ENCODE assay signal across 8 cellular contexts in the genomic region with DNA sequence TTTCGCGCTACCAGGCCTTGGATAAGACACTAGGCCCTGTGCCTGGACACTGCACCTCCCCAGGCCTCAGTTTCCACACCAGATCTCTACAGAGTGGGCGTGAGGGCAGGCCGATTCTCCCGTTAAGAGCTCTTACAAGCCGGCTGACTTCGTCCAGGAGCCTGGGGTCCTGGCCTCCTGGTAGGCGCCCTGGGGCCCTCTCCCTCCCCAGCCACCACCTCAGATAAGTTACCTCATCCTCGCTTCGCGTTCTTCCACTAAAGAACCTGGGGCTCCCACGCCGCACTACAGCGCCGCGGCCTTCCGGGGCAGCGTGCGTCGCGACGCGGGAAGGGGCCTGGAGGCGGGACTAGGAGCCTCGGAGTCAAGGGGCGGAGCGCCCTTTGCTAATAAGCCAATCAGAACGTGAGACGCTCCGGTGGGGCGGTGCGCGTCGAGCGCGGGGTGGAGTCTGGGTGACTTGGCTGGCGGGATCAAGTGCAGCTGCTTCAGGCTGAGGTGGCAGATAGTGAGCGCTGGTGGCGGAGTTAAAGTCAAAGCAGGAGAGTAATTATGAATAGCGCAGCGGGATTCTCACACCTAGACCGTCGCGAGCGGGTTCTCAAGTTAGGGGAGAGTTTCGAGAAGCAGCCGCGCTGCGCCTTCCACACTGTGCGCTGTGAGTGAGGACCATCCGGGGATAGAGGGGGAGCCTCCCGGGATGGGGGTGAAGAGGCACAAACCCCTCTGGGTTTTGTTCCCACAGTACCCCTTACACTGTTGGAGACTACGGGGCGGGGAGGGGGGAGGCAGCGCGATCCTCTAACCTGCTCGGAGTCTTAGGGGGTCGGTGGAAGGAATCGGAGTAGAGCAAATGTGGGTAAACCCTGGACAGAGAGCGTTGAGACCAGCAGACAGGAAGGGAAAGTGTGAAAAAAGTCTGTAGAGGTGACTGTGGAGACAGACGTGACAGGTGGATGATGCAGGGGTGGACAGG. TPM values are rescaled to one million over a fixed set of nuclear protein-coding genes. Genes with fewer than 3 reads are reported as not detected.
DNase-seq lines count a peak whose midpoint lies in the region; ATAC-seq and TF ChIP-seq lines count a peak whose summit lies in the region.

A gene (plus strand): TSS at position 476 of the 976 bp plus-strand sequence. CDS start 77 bp downstream, at position 553.
A gene with protein sequence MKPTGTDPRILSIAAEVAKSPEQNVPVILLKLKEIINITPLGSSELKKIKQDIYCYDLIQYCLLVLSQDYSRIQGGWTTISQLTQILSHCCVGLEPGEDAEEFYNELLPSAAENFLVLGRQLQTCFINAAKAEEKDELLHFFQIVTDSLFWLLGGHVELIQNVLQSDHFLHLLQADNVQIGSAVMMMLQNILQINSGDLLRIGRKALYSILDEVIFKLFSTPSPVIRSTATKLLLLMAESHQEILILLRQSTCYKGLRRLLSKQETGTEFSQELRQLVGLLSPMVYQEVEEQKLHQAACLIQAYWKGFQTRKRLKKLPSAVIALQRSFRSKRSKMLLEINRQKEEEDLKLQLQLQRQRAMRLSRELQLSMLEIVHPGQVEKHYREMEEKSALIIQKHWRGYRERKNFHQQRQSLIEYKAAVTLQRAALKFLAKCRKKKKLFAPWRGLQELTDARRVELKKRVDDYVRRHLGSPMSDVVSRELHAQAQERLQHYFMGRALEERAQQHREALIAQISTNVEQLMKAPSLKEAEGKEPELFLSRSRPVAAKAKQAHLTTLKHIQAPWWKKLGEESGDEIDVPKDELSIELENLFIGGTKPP (minus strand): TSS at position 327 of the 976 bp plus-strand sequence. CDS start 6,100 bp downstream, outside the sequence.

- H3F3A ChIP-seq in PC-3 (ENCODE audit: low read length, unreplicated experiment) = no peaks in the 10 kb centered on the region

- H3K9ac ChIP-seq in PC-3 (ENCODE audit: low read length) (peak within 1 kb of the TSS; percentile 90), mucosa of rectum (ENCODE audit: low read depth in 1 of 2, low read length in 2 of 2) (peak within 1 kb of the TSS; percentile 83 to 93)

- no peaks in the 10 kb centered on the region for H3K9me3 ChIP-seq in PC-3 (ENCODE audit: low read length)
- H3K9me3 ChIP-seq in mucosa of rectum (ENCODE audit: control insufficient read depth in 2 of 2, low read length in 2 of 2) = no peaks in the 10 kb centered on the region

- peaks cover 6% of the 10 kb centered on the region; the same call in 1 of the 2 replicates for H3K36me3 ChIP-seq in PC-3 (ENCODE audit: low read depth, low read length)
- H3K36me3 ChIP-seq in mucosa of rectum (ENCODE audit: control insufficient read depth in 2 of 2, insufficient read depth in 2 of 2, low read length in 2 of 2) = no peaks in the 10 kb centered on the region

- no peaks in the 10 kb centered on the region for H3K9me2 ChIP-seq in PC-3 (replicated peaks; ENCODE audit: low read length)

- TF ChIP-seq CTCF in PC-3 (conservative IDR thresholded peaks at IDR 0.05; ENCODE audit: low read depth, low read length) = no peak

- POLR2A ChIA-PET in PC-3 (lab: Charles Lee; ENCODE audit: unreplicated experiment) = no interaction called here

- H3K79me2 ChIP-seq in PC-3 (ENCODE audit: low read length) = peaks cover 24% of the 10 kb centered on the region

- DNase-seq in DMS153 (lab: John Stamatoyannopoulos, UW) = peak; percentile 92
- peak; percentile 99 for DNase-seq in PC-3
- peak; percentile 95 for DNase-seq in activated T-cell treated with anti-CD3 and anti-CD28 coated beads for 48 hours (ENCODE audit: low read depth)
- peak; percentile 98 to 99 for DNase-seq in erythroblast (lab: John Stamatoyannopoulos, UW)
- peak; percentile 96 for DNase-seq in stimulated activated CD8-positive, alpha-beta memory T cell treated with anti-CD3 and anti-CD28 coated beads, Interleukin-4, amount 100 ng/mL, for 48 hours

- H3K4me1 ChIP-seq in PC-3 (ENCODE audit: insufficient read depth, low read length) (peaks cover 16% of the 10 kb centered on the region), mucosa of rectum (ENCODE audit: control insufficient read depth in 2 of 2, insufficient read depth in 2 of 2, low read length in 2 of 2) (peaks cover 5 to 14% of the 10 kb centered on the region in 2 donors)

- TSS peak; percentile 68 for BruUV-seq in PC-3 (replicated peaks; lab: Mats Ljungman, UMichigan)

- H3K4me2 ChIP-seq in PC-3 (ENCODE audit: low read length) = peak within 1 kb of the TSS; percentile 95

- H4K20me1 ChIP-seq in PC-3 (ENCODE audit: low read length) = no peaks in the 10 kb centered on the region

- no peak for TF ChIP-seq RAD21 in Ishikawa (IDR thresholded peaks at IDR 0.05; ENCODE audit: low read depth)

- ATAC-seq in GM21576 (IDR thresholded peaks at IDR 0.05; ENCODE audit: unreplicated experiment) (peak; percentile 97), PC-3 (peak; percentile 99)

- peak; percentile 96 for TF ChIP-seq POLR2A in erythroblast (IDR thresholded peaks at IDR 0.05; ENCODE audit: low read length)

- TF ChIP-seq EP300 in Ishikawa (IDR thresholded peaks at IDR 0.05; ENCODE audit: borderline replicate concordance) = no peak

- intact Hi-C loops in PC-3 (cut with micrococcal nuclease) = loop anchor here (1.0 to 10.0 kb wide), 3 partner anchors 86 to 290 kb away; a partner anchor contains a TSS

- H3K27ac ChIP-seq in PC-3 (ENCODE audit: low read length) (no peak within 1 kb of the TSS), mucosa of rectum (ENCODE audit: low read depth in 2 of 2, low read length in 2 of 2) (peak within 1 kb of the TSS; percentile 77 to 81)

- peak within 1 kb of the TSS; percentile 99 for H2AFZ ChIP-seq in PC-3 (ENCODE audit: low read length)

- no peaks in the 10 kb centered on the region for H3K27me3 ChIP-seq in PC-3 (ENCODE audit: low read length)
- H3K27me3 ChIP-seq in mucosa of rectum (ENCODE audit: control insufficient read depth in 2 of 2, insufficient read depth in 2 of 2, low read length in 2 of 2) = no peaks in the 10 kb centered on the region

- CTCF ChIA-PET in PC-3 (lab: Charles Lee) = no interaction called here

- H3K4me3 ChIP-seq in PC-3 (ENCODE audit: low read length) (peak within 1 kb of the TSS; percentile 81), mucosa of rectum (ENCODE audit: low read length in 2 of 2) (peak within 1 kb of the TSS; percentile 84 to 89)

TF ChIP-seq in Ishikawa, 13 proteins besides CTCF, POLR2A, EP300 and RAD21:
- TF ChIP-seq TEAD4 (IDR thresholded peaks at IDR 0.05) (no peak), NFIC (IDR thresholded peaks at IDR 0.05) (no peak), TCF12 (IDR thresholded peaks at IDR 0.05; ENCODE audit: low read depth) (peak; percentile 45; the same call in 1 of the 2 replicates), TAF1 (IDR thresholded peaks at IDR 0.05; ENCODE audit: low read depth) (peak; percentile 87), EGR1 (IDR thresholded peaks at IDR 0.05) (no peak), FOXM1 (IDR thresholded peaks at IDR 0.05; ENCODE audit: borderline replicate concordance, low read depth) (no peak), CEBPB (IDR thresholded peaks at IDR 0.05) (no peak), ZBTB7A (IDR thresholded peaks at IDR 0.05; ENCODE audit: low read depth) (peak; percentile 83), CREB1 (IDR thresholded peaks at IDR 0.05; ENCODE audit: low read depth) (0 out of 2 replicates have a peak, but pooled peaks have one; percentile 29), YY1 (IDR thresholded peaks at IDR 0.05; ENCODE audit: low read depth) (no peak)
- TF ChIP-seq, protein P1, sequence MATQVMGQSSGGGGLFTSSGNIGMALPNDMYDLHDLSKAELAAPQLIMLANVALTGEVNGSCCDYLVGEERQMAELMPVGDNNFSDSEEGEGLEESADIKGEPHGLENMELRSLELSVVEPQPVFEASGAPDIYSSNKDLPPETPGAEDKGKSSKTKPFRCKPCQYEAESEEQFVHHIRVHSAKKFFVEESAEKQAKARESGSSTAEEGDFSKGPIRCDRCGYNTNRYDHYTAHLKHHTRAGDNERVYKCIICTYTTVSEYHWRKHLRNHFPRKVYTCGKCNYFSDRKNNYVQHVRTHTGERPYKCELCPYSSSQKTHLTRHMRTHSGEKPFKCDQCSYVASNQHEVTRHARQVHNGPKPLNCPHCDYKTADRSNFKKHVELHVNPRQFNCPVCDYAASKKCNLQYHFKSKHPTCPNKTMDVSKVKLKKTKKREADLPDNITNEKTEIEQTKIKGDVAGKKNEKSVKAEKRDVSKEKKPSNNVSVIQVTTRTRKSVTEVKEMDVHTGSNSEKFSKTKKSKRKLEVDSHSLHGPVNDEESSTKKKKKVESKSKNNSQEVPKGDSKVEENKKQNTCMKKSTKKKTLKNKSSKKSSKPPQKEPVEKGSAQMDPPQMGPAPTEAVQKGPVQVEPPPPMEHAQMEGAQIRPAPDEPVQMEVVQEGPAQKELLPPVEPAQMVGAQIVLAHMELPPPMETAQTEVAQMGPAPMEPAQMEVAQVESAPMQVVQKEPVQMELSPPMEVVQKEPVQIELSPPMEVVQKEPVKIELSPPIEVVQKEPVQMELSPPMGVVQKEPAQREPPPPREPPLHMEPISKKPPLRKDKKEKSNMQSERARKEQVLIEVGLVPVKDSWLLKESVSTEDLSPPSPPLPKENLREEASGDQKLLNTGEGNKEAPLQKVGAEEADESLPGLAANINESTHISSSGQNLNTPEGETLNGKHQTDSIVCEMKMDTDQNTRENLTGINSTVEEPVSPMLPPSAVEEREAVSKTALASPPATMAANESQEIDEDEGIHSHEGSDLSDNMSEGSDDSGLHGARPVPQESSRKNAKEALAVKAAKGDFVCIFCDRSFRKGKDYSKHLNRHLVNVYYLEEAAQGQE (IDR thresholded peaks at IDR 0.05; ENCODE audit: low read depth) = no peak
- TF ChIP-seq, protein P2, sequence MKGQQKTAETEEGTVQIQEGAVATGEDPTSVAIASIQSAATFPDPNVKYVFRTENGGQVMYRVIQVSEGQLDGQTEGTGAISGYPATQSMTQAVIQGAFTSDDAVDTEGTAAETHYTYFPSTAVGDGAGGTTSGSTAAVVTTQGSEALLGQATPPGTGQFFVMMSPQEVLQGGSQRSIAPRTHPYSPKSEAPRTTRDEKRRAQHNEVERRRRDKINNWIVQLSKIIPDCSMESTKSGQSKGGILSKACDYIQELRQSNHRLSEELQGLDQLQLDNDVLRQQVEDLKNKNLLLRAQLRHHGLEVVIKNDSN (IDR thresholded peaks at IDR 0.05) = no peak
- TF ChIP-seq, protein P3, sequence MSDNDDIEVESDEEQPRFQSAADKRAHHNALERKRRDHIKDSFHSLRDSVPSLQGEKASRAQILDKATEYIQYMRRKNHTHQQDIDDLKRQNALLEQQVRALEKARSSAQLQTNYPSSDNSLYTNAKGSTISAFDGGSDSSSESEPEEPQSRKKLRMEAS (IDR thresholded peaks at IDR 0.05) = peak; percentile 91

RNA-seq across cellular contexts. Expression of the first gene that starts in this region (rescaled TPM):
- 2.8 and 8.6 TPM in 2 replicates for total RNA-seq in PC-3 (2014; rRNA removed)

RNA-seq across cellular contexts. Expression of the second gene that starts in this region (rescaled TPM):
- total RNA-seq in PC-3 (2014; rRNA removed) = 29.0 and 29.3 TPM in 2 replicates
